ENCODE assay signal across 15 cellular contexts in genomic region chr15:65044724-65045481, GRCh38. TPM values are rescaled to one million over a fixed set of nuclear protein-coding genes. Genes with fewer than 3 reads are reported as not detected.
DNase-seq lines count a peak whose midpoint lies in the region; ATAC-seq, FAIRE-seq and TF ChIP-seq lines count a peak whose summit lies in the region.
"Had no signal": no experiment of that assay in that cellular context is flagged by ENCODE, and none has a peak within 500 bp of the region (broad histone marks: within the 10 kb centered on the region; RNA-seq: fewer than 3 reads in every experiment).

Gene SLC51B (plus strand): TSS chr15:65045387. CDS start chr15:65050005, 4,618 bp downstream.

- H3K36me3 ChIP-seq in HEK293 (ENCODE audit: control insufficient read depth in 2 of 2, insufficient read depth in 1 of 2, low read length in 2 of 2) (no peaks in the 10 kb centered on the region), RWPE2 (ENCODE audit: low read depth) (no peaks in the 10 kb centered on the region), left ventricle myocardium inferior (no peaks in the 10 kb centered on the region), psoas muscle (ENCODE audit: insufficient read depth in 1 of 2, low read depth in 1 of 2) (no peaks in the 10 kb centered on the region)

- H3K4me1 ChIP-seq in HEK293 (ENCODE audit: control insufficient read depth, insufficient read depth, low read length) (no peaks in the 10 kb centered on the region), RWPE2 (ENCODE audit: insufficient read depth, poor library complexity, severe bottlenecking) (peaks cover 6% of the 10 kb centered on the region), left ventricle myocardium inferior (peaks cover 28% of the 10 kb centered on the region), psoas muscle (peaks cover 17% of the 10 kb centered on the region)

- ATAC-seq in RWPE2 (ENCODE audit: low read depth) (no peak), psoas muscle (peak in 2 of 4 donors; percentile 40 to 71), HG03432 (IDR thresholded peaks at IDR 0.05; ENCODE audit: unreplicated experiment) (no peak)

- intact Hi-C loops in left ventricle myocardium inferior (cut with micrococcal nuclease) (no loop called here), psoas muscle (cut with DNase I) (no loop called here)

- peak; percentile 34 for DNase-seq in RWPE2 (ENCODE audit: low spot score)
- peak; percentile 72 for DNase-seq in left ventricle myocardium inferior
- DNase-seq in psoas muscle = no peak
- DNase-seq in inferior parietal cortex (ENCODE audit: extremely low spot score) = no peak
- DNase-seq in effector CD4-positive, alpha-beta T cell = no peak
- no peak for DNase-seq in HTR-8/SVneo (ENCODE audit: insufficient read length, low spot score)
- DNase-seq: activated CD4-positive, alpha-beta T cell treated with anti-CD3 and anti-CD28 coated beads for 4 hours; COR-L47; stimulated activated CD4-positive, alpha-beta T cell treated with anti-CD3 and anti-CD28 coated beads, Interleukin-4, amount 100 ng/mL, for 4 hours; SW 1271 had no signal

- FAIRE-seq in HTR-8/SVneo (lab: Jason Lieb, UNC) = no peak
- FAIRE-seq: colon, GM12878 had no signal

- H3K27me3 ChIP-seq in RWPE2 (ENCODE audit: insufficient read depth, poor library complexity, severe bottlenecking) (no peaks in the 10 kb centered on the region), left ventricle myocardium inferior (ENCODE audit: low read depth) (no peaks in the 10 kb centered on the region), psoas muscle (ENCODE audit: insufficient read depth in 3 of 3, low read length in 2 of 3) (no peaks in the 10 kb centered on the region)

- 52 to 64% (median 58%) methylated on average over 7 of the region's 7 CpGs for WGBS in psoas muscle, 3 donors

- H3K4me3 ChIP-seq in HEK293 (ENCODE audit: low read depth, low read length) (no peak within 1 kb of the TSS), RWPE2 (ENCODE audit: severe bottlenecking) (no peak within 1 kb of the TSS), left ventricle myocardium inferior (no peak within 1 kb of the TSS), psoas muscle (no peak within 1 kb of the TSS)
- H3K4me3 ChIP-seq: GM12878 had no signal

- CTCF ChIA-PET in HEK293 (lab: Yijun Ruan, JAX) = interaction anchor here (0.5 to 1.3 kb wide), 3 partner anchors 10 to 314 kb away, joined by 3 to 4 read pairs (median 3); no protein-coding TSS in a partner anchor

- H3K9me3 ChIP-seq in HEK293 (ENCODE audit: control insufficient read depth, insufficient read depth, low read depth, low read length) = no peaks in the 10 kb centered on the region
- H3K9me3 ChIP-seq in RWPE2 (ENCODE audit: severe bottlenecking) = no peaks in the 10 kb centered on the region
- no peaks in the 10 kb centered on the region for H3K9me3 ChIP-seq in left ventricle myocardium inferior (replicated peaks)
- no peaks in the 10 kb centered on the region for H3K9me3 ChIP-seq in psoas muscle

- POLR2A ChIA-PET in HEK293 (lab: Yijun Ruan, JAX) = no interaction called here

- H3K27ac ChIP-seq in HEK293 (ENCODE audit: extremely low read depth, low read depth, low read length) = no peak within 1 kb of the TSS
- no peak within 1 kb of the TSS for H3K27ac ChIP-seq in RWPE2 (ENCODE audit: poor library complexity, severe bottlenecking)
- peak within 1 kb of the TSS; percentile 37 for H3K27ac ChIP-seq in left ventricle myocardium inferior (replicated peaks)
- H3K27ac ChIP-seq in psoas muscle = peak within 1 kb of the TSS; percentile 2

- TF ChIP-seq CTCF in HEK293 (tag by site-specific recombination; IDR thresholded peaks at IDR 0.05) (no peak), RWPE2 (IDR thresholded peaks at IDR 0.05; ENCODE audit: poor library complexity, severe bottlenecking) (no peak), left ventricle myocardium inferior (IDR thresholded peaks at IDR 0.05; ENCODE audit: borderline replicate concordance) (no peak), psoas muscle (IDR thresholded peaks at IDR 0.05) (no peak)

TF ChIP-seq in HEK293, 187 proteins besides CTCF, POLR2A, EP300 and RAD21:
- TF ChIP-seq EGR2 (tag by site-specific recombination; IDR thresholded peaks at IDR 0.05; ENCODE audit: low read depth) = 0 out of 2 replicates have a peak, but pooled peaks have one; percentile 51
- 0 out of 2 replicates have a peak, but pooled peaks have one; percentile 7 for TF ChIP-seq PRDM1 (tag by site-specific recombination; IDR thresholded peaks at IDR 0.05)
- TF ChIP-seq ZNF777 (tag by site-specific recombination; IDR thresholded peaks at IDR 0.05; ENCODE audit: borderline replicate concordance) = no peak

RNA-seq across cellular contexts. Expression of gene SLC51B, which starts in this region (rescaled TPM):
- total RNA-seq in left ventricle myocardium inferior = not detected
- total RNA-seq in psoas muscle = not detected
- under 1 TPM in 2 of 3 donors, not detected in 1; 0.04 to 0.07 TPM for polyA plus RNA-seq in psoas muscle
- total RNA-seq: subcutaneous adipose tissue had no signal

Comparison
In these comparisons a context has a peak if more than half of its experiments do, and no peak if none do; other contexts are left out.
1. Peak in DNase-seq and H3K27ac ChIP-seq in left ventricle myocardium inferior; RNA of the gene not detected or under 1 TPM.